In genomic region chr11:134021326-134021725, GRCh38 we compare ENCODE assay signal across 29 cellular contexts.
"Had no signal": no experiment of that assay in that cellular context is flagged by ENCODE, and none has a peak within 500 bp of the region (broad histone marks: within the 10 kb centered on the region; RNA-seq: fewer than 3 reads in every experiment).

No MANE protein-coding gene starts in this region.

- H3K4me3 Mint-ChIP-seq: activated CD4-positive, alpha-beta memory T cell treated with anti-CD3 and anti-CD28 coated beads for 36 hours; activated CD4-positive, alpha-beta T cell treated with anti-CD3 and anti-CD28 coated beads for 36 hours; activated CD4-positive, alpha-beta T cell treated with anti-CD3 and anti-CD28 coated beads, Interleukin-2, amount 10 ng/mL, durations not matched to agents 24 days and 14 days; activated CD8-positive, alpha-beta memory T cell treated with anti-CD3 and anti-CD28 coated beads, Interleukin-2, amount 10 ng/mL, durations not matched to agents 7 days and 5 days; activated CD8-positive, alpha-beta T cell treated with anti-CD3 and anti-CD28 coated beads, Interleukin-2, amount 10 ng/mL, durations not matched to agents 7 days and 5 days; activated naive CD4-positive, alpha-beta T cell treated with anti-CD3 and anti-CD28 coated beads for 36 hours; activated naive CD4-positive, alpha-beta T cell treated with anti-CD3 and anti-CD28 coated beads, Interleukin-2, amount 50 U/mL, for 24 hours; activated naive CD8-positive, alpha-beta T cell treated with anti-CD3 and anti-CD28 coated beads for 36 hours; activated naive CD8-positive, alpha-beta T cell treated with anti-CD3 and anti-CD28 coated beads, Interleukin-2, amount 50 U/mL, for 24 hours; activated T-helper 1 cell treated with anti-CD3 and anti-CD28 coated beads, Interleukin-12 subunit alpha, Interleukin-12 subunit beta, Interleukin-2, Interleukin-4 antibody, amounts not matched to agents 30 ng/mL and 10 ng/mL and 1 ng/mL, durations not matched to agents 14 hours and 24 hours and 36 hours; brain had no signal

- H3K27ac ChIP-seq: adrenal gland, ascending aorta, epithelial cell of prostate, esophagus squamous epithelium, gastroesophageal sphincter had no signal

- H3K27ac Mint-ChIP-seq: activated CD4-positive, alpha-beta memory T cell treated with anti-CD3 and anti-CD28 coated beads for 36 hours; activated CD4-positive, alpha-beta T cell treated with anti-CD3 and anti-CD28 coated beads for 36 hours; activated CD4-positive, alpha-beta T cell treated with anti-CD3 and anti-CD28 coated beads, Interleukin-2, amount 10 ng/mL, durations not matched to agents 24 days and 14 days; activated CD8-positive, alpha-beta memory T cell treated with anti-CD3 and anti-CD28 coated beads, Interleukin-2, amount 10 ng/mL, durations not matched to agents 7 days and 5 days; activated CD8-positive, alpha-beta T cell treated with anti-CD3 and anti-CD28 coated beads, Interleukin-2, amount 10 ng/mL, durations not matched to agents 7 days and 5 days; activated naive CD4-positive, alpha-beta T cell treated with anti-CD3 and anti-CD28 coated beads for 36 hours; activated naive CD8-positive, alpha-beta T cell treated with anti-CD3 and anti-CD28 coated beads for 36 hours; activated naive CD8-positive, alpha-beta T cell treated with anti-CD3 and anti-CD28 coated beads, Interleukin-2, amount 50 U/mL, for 24 hours; activated T-helper 1 cell treated with anti-CD3 and anti-CD28 coated beads, Interleukin-12 subunit alpha, Interleukin-12 subunit beta, Interleukin-2, Interleukin-4 antibody, amounts not matched to agents 30 ng/mL and 10 ng/mL and 1 ng/mL, durations not matched to agents 14 hours and 24 hours and 36 hours; activated T-helper 2 cell treated with anti-CD3 and anti-CD28 coated beads, Interferon-gamma antibody, Interleukin-2, Interleukin-4, amounts not matched to agents 10 μg/mL and 5 μg/mL and 100 μg/mL, durations not matched to agents 14 hours and 24 hours and 36 hours; brain had no signal

- DNase-seq: activated CD4-positive, alpha-beta memory T cell treated with anti-CD3 and anti-CD28 coated beads for 36 hours; activated CD4-positive, alpha-beta T cell treated with anti-CD3 and anti-CD28 coated beads for 36 hours; activated CD4-positive, alpha-beta T cell treated with anti-CD3 and anti-CD28 coated beads, Interleukin-2, amount 10 ng/mL, durations not matched to agents 24 days and 14 days; activated CD4-positive, CD25-positive, alpha-beta regulatory T cell; activated CD4-positive, CD25-positive, alpha-beta regulatory T cell treated with anti-CD3 and anti-CD28 coated beads, Interleukin-2, amount 50 U/mL, for 72 hours; activated CD8-positive, alpha-beta memory T cell treated with anti-CD3 and anti-CD28 coated beads, Interleukin-2, amount 10 ng/mL, durations not matched to agents 7 days and 5 days; activated CD8-positive, alpha-beta memory T cell treated with anti-CD3 and anti-CD28 coated beads, Interleukin-2, amount 50 U/mL, for 4 hours; activated CD8-positive, alpha-beta T cell treated with anti-CD3 and anti-CD28 coated beads, Interleukin-2, amount 10 ng/mL, durations not matched to agents 7 days and 5 days; activated effector memory CD4-positive, alpha-beta T cell treated with anti-CD3 and anti-CD28 coated beads, Interleukin-2, amount 50 U/mL, for 16 hours; activated naive CD4-positive, alpha-beta T cell treated with anti-CD3 and anti-CD28 coated beads for 36 hours; activated naive CD8-positive, alpha-beta T cell treated with anti-CD3 and anti-CD28 coated beads for 36 hours; activated naive CD8-positive, alpha-beta T cell treated with anti-CD3 and anti-CD28 coated beads, Interleukin-2, amount 50 U/mL, for 24 hours; activated T-cell treated with anti-CD3 and anti-CD28 coated beads, Interleukin-2, amount 50 U/mL, for 1 hour; activated T-cell treated with anti-CD3 and anti-CD28 coated beads, Interleukin-2, amount 50 U/mL, for 48 hours; adrenal gland; amygdala; cortex of kidney; dermis blood vessel endothelial cell; effector CD8-positive, alpha-beta T cell; esophagus squamous epithelium; foreskin melanocyte; T-helper 2 cell had no signal

- H3K4me1 Mint-ChIP-seq: activated CD4-positive, alpha-beta T cell treated with anti-CD3 and anti-CD28 coated beads, Interleukin-2, amount 10 ng/mL, durations not matched to agents 24 days and 14 days; activated CD8-positive, alpha-beta memory T cell treated with anti-CD3 and anti-CD28 coated beads, Interleukin-2, amount 10 ng/mL, durations not matched to agents 7 days and 5 days; activated naive CD4-positive, alpha-beta T cell treated with anti-CD3 and anti-CD28 coated beads, Interleukin-2, amount 50 U/mL, for 24 hours had no signal

- H3K36me3 Mint-ChIP-seq: activated CD4-positive, alpha-beta memory T cell treated with anti-CD3 and anti-CD28 coated beads for 36 hours; activated CD8-positive, alpha-beta memory T cell treated with anti-CD3 and anti-CD28 coated beads, Interleukin-2, amount 10 ng/mL, durations not matched to agents 7 days and 5 days; activated naive CD4-positive, alpha-beta T cell treated with anti-CD3 and anti-CD28 coated beads, Interleukin-2, amount 50 U/mL, for 24 hours; activated naive CD8-positive, alpha-beta T cell treated with anti-CD3 and anti-CD28 coated beads for 36 hours; brain had no signal

- H3K4me1 ChIP-seq: adrenal gland, gastroesophageal sphincter had no signal

- H3K27me3 Mint-ChIP-seq: activated naive CD8-positive, alpha-beta T cell treated with anti-CD3 and anti-CD28 coated beads for 36 hours had no signal

- H3K27me3 ChIP-seq: adrenal gland, ascending aorta had no signal

- H3K36me3 ChIP-seq: adrenal gland, ascending aorta, esophagus squamous epithelium, gastroesophageal sphincter had no signal

- ATAC-seq: activated CD4-positive, alpha-beta T cell treated with anti-CD3 and anti-CD28 coated beads for 36 hours; activated CD8-positive, alpha-beta memory T cell treated with anti-CD3 and anti-CD28 coated beads, Interleukin-2, amount 10 ng/mL, durations not matched to agents 7 days and 5 days; activated CD8-positive, alpha-beta T cell treated with anti-CD3 and anti-CD28 coated beads, Interleukin-2, amount 10 ng/mL, durations not matched to agents 7 days and 5 days; activated naive CD8-positive, alpha-beta T cell treated with anti-CD3 and anti-CD28 coated beads, Interleukin-2, amount 50 U/mL, for 24 hours; gastroesophageal sphincter had no signal

- H3K9me3 Mint-ChIP-seq: activated CD4-positive, alpha-beta memory T cell treated with anti-CD3 and anti-CD28 coated beads for 36 hours; activated CD4-positive, alpha-beta T cell treated with anti-CD3 and anti-CD28 coated beads, Interleukin-2, amount 10 ng/mL, durations not matched to agents 24 days and 14 days; activated naive CD4-positive, alpha-beta T cell treated with anti-CD3 and anti-CD28 coated beads for 36 hours; activated naive CD4-positive, alpha-beta T cell treated with anti-CD3 and anti-CD28 coated beads, Interleukin-2, amount 50 U/mL, for 24 hours; activated naive CD8-positive, alpha-beta T cell treated with anti-CD3 and anti-CD28 coated beads for 36 hours; activated naive CD8-positive, alpha-beta T cell treated with anti-CD3 and anti-CD28 coated beads, Interleukin-2, amount 50 U/mL, for 24 hours; activated T-helper 1 cell treated with anti-CD3 and anti-CD28 coated beads, Interleukin-12 subunit alpha, Interleukin-12 subunit beta, Interleukin-2, Interleukin-4 antibody, amounts not matched to agents 30 ng/mL and 10 ng/mL and 1 ng/mL, durations not matched to agents 14 hours and 24 hours and 36 hours; activated T-helper 2 cell treated with anti-CD3 and anti-CD28 coated beads, Interferon-gamma antibody, Interleukin-2, Interleukin-4, amounts not matched to agents 10 μg/mL and 5 μg/mL and 100 μg/mL, durations not matched to agents 14 hours and 24 hours and 36 hours had no signal

- H3K4me3 ChIP-seq: adrenal gland, ascending aorta, esophagus squamous epithelium, gastroesophageal sphincter had no signal

- H3K9me3 ChIP-seq: adrenal gland, ascending aorta, esophagus squamous epithelium, gastroesophageal sphincter had no signal
